In genomic region chr19:2567580-2567979, GRCh38 we compare ENCODE assay signal across 1 cellular context.
TF ChIP-seq lines count a peak whose summit lies in the region.

No MANE protein-coding gene starts in this region.

TF ChIP-seq in HepG2, 621 proteins besides CTCF, POLR2A, EP300 and RAD21 (continued from another document):
- TF ChIP-seq, protein P1, sequence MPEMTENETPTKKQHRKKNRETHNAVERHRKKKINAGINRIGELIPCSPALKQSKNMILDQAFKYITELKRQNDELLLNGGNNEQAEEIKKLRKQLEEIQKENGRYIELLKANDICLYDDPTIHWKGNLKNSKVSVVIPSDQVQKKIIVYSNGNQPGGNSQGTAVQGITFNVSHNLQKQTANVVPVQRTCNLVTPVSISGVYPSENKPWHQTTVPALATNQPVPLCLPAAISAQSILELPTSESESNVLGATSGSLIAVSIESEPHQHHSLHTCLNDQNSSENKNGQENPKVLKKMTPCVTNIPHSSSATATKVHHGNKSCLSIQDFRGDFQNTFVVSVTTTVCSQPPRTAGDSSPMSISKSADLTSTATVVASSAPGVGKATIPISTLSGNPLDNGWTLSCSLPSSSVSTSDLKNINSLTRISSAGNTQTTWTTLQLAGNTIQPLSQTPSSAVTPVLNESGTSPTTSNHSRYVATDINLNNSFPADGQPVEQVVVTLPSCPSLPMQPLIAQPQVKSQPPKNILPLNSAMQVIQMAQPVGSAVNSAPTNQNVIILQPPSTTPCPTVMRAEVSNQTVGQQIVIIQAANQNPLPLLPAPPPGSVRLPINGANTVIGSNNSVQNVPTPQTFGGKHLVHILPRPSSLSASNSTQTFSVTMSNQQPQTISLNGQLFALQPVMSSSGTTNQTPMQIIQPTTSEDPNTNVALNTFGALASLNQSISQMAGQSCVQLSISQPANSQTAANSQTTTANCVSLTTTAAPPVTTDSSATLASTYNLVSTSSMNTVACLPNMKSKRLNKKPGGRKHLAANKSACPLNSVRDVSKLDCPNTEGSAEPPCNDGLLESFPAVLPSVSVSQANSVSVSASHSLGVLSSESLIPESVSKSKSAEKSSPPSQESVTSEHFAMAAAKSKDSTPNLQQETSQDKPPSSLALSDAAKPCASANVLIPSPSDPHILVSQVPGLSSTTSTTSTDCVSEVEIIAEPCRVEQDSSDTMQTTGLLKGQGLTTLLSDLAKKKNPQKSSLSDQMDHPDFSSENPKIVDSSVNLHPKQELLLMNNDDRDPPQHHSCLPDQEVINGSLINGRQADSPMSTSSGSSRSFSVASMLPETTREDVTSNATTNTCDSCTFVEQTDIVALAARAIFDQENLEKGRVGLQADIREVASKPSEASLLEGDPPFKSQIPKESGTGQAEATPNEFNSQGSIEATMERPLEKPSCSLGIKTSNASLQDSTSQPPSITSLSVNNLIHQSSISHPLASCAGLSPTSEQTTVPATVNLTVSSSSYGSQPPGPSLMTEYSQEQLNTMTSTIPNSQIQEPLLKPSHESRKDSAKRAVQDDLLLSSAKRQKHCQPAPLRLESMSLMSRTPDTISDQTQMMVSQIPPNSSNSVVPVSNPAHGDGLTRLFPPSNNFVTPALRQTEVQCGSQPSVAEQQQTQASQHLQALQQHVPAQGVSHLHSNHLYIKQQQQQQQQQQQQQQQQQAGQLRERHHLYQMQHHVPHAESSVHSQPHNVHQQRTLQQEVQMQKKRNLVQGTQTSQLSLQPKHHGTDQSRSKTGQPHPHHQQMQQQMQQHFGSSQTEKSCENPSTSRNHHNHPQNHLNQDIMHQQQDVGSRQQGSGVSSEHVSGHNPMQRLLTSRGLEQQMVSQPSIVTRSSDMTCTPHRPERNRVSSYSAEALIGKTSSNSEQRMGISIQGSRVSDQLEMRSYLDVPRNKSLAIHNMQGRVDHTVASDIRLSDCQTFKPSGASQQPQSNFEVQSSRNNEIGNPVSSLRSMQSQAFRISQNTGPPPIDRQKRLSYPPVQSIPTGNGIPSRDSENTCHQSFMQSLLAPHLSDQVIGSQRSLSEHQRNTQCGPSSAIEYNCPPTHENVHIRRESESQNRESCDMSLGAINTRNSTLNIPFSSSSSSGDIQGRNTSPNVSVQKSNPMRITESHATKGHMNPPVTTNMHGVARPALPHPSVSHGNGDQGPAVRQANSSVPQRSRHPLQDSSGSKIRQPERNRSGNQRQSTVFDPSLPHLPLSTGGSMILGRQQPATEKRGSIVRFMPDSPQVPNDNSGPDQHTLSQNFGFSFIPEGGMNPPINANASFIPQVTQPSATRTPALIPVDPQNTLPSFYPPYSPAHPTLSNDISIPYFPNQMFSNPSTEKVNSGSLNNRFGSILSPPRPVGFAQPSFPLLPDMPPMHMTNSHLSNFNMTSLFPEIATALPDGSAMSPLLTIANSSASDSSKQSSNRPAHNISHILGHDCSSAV (CRISPR knock-in tag; IDR thresholded peaks at IDR 0.05; ENCODE audit: borderline replicate concordance): no peak
- TF ChIP-seq ZSCAN12 (CRISPR knock-in tag; IDR thresholded peaks at IDR 0.05) (no peak), SALL1 (CRISPR knock-in tag; IDR thresholded peaks at IDR 0.05) (no peak), PAX8 (CRISPR knock-in tag; IDR thresholded peaks at IDR 0.05; ENCODE audit: borderline replicate concordance) (no peak), ZBTB20 (CRISPR knock-in tag; IDR thresholded peaks at IDR 0.05; ENCODE audit: borderline replicate concordance, low read depth) (no peak)
